1 cellular context compared by ENCODE assay signal in genomic region chr17:81927653-81928496, GRCh38.
TF ChIP-seq lines count a peak whose summit lies in the region.

TSS of gene MAFG (minus strand) at chr17:81927735. CDS start at chr17:81923185, 4,550 bp downstream.

TF ChIP-seq in HepG2, 621 proteins besides CTCF, POLR2A, EP300 and RAD21 (continued from another document and continues in another):
- TF ChIP-seq ZNF768 (CRISPR knock-in tag; IDR thresholded peaks at IDR 0.05) (peak; percentile 65; the same call in 1 of the 2 replicates), ZBTB42 (CRISPR knock-in tag; IDR thresholded peaks at IDR 0.05) (no peak), ZNF230 (CRISPR knock-in tag; IDR thresholded peaks at IDR 0.05) (no peak), MTA3 (CRISPR knock-in tag; IDR thresholded peaks at IDR 0.05) (no peak), ZNF3 (CRISPR knock-in tag; IDR thresholded peaks at IDR 0.05) (no peak), SP140L (CRISPR knock-in tag; IDR thresholded peaks at IDR 0.05; ENCODE audit: borderline replicate concordance) (peak; percentile 68; the same call in 1 of the 2 replicates), JUND (CRISPR knock-in tag; IDR thresholded peaks at IDR 0.05) (peak; percentile 66; the same call in 1 of the 2 replicates), ZNF883 (CRISPR knock-in tag; IDR thresholded peaks at IDR 0.05; ENCODE audit: not compliant biosample characterization) (peak; percentile 90), ZC3H4 (CRISPR knock-in tag; IDR thresholded peaks at IDR 0.05; ENCODE audit: borderline replicate concordance) (peak; percentile 71; the same call in 1 of the 2 replicates), HOMEZ (CRISPR knock-in tag; IDR thresholded peaks at IDR 0.05; ENCODE audit: low read depth) (no peak), MEIS1 (CRISPR knock-in tag; IDR thresholded peaks at IDR 0.05; ENCODE audit: borderline replicate concordance) (peak; percentile 69; the same call in 1 of the 2 replicates), EZH2 (conservative IDR thresholded peaks at IDR 0.05; ENCODE audit: low read depth, low read length) (no peak), RNF219 (CRISPR knock-in tag; IDR thresholded peaks at IDR 0.05) (no peak), ZNF251 (CRISPR knock-in tag; IDR thresholded peaks at IDR 0.05) (no peak), ZNF432 (CRISPR knock-in tag; IDR thresholded peaks at IDR 0.05; ENCODE audit: borderline replicate concordance) (no peak), ZNF83 (CRISPR knock-in tag; IDR thresholded peaks at IDR 0.05; ENCODE audit: borderline replicate concordance) (peak; percentile 96), KLF6 (CRISPR knock-in tag; IDR thresholded peaks at IDR 0.05) (no peak; the same call in 1 of the 2 replicates), ZNF850 (CRISPR knock-in tag; conservative IDR thresholded peaks at IDR 0.05) (no peak)
- TF ChIP-seq, protein P1, sequence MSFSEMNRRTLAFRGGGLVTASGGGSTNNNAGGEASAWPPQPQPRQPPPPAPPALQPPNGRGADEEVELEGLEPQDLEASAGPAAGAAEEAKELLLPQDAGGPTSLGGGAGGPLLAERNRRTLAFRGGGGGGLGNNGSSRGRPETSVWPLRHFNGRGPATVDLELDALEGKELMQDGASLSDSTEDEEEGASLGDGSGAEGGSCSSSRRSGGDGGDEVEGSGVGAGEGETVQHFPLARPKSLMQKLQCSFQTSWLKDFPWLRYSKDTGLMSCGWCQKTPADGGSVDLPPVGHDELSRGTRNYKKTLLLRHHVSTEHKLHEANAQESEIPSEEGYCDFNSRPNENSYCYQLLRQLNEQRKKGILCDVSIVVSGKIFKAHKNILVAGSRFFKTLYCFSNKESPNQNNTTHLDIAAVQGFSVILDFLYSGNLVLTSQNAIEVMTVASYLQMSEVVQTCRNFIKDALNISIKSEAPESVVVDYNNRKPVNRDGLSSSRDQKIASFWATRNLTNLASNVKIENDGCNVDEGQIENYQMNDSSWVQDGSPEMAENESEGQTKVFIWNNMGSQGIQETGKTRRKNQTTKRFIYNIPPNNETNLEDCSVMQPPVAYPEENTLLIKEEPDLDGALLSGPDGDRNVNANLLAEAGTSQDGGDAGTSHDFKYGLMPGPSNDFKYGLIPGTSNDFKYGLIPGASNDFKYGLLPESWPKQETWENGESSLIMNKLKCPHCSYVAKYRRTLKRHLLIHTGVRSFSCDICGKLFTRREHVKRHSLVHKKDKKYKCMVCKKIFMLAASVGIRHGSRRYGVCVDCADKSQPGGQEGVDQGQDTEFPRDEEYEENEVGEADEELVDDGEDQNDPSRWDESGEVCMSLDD (CRISPR knock-in tag; IDR thresholded peaks at IDR 0.05; ENCODE audit: borderline replicate concordance) = peak; percentile 93
- TF ChIP-seq, protein P2, sequence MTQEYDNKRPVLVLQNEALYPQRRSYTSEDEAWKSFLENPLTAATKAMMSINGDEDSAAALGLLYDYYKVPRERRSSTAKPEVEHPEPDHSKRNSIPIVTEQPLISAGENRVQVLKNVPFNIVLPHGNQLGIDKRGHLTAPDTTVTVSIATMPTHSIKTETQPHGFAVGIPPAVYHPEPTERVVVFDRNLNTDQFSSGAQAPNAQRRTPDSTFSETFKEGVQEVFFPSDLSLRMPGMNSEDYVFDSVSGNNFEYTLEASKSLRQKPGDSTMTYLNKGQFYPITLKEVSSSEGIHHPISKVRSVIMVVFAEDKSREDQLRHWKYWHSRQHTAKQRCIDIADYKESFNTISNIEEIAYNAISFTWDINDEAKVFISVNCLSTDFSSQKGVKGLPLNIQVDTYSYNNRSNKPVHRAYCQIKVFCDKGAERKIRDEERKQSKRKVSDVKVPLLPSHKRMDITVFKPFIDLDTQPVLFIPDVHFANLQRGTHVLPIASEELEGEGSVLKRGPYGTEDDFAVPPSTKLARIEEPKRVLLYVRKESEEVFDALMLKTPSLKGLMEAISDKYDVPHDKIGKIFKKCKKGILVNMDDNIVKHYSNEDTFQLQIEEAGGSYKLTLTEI (CRISPR knock-in tag; conservative IDR thresholded peaks at IDR 0.05) = no peak
- TF ChIP-seq, protein P3, sequence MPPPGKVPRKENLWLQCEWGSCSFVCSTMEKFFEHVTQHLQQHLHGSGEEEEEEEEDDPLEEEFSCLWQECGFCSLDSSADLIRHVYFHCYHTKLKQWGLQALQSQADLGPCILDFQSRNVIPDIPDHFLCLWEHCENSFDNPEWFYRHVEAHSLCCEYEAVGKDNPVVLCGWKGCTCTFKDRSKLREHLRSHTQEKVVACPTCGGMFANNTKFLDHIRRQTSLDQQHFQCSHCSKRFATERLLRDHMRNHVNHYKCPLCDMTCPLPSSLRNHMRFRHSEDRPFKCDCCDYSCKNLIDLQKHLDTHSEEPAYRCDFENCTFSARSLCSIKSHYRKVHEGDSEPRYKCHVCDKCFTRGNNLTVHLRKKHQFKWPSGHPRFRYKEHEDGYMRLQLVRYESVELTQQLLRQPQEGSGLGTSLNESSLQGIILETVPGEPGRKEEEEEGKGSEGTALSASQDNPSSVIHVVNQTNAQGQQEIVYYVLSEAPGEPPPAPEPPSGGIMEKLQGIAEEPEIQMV (CRISPR knock-in tag; IDR thresholded peaks at IDR 0.05; ENCODE audit: low read depth) = peak; percentile 91
- TF ChIP-seq, protein P4, sequence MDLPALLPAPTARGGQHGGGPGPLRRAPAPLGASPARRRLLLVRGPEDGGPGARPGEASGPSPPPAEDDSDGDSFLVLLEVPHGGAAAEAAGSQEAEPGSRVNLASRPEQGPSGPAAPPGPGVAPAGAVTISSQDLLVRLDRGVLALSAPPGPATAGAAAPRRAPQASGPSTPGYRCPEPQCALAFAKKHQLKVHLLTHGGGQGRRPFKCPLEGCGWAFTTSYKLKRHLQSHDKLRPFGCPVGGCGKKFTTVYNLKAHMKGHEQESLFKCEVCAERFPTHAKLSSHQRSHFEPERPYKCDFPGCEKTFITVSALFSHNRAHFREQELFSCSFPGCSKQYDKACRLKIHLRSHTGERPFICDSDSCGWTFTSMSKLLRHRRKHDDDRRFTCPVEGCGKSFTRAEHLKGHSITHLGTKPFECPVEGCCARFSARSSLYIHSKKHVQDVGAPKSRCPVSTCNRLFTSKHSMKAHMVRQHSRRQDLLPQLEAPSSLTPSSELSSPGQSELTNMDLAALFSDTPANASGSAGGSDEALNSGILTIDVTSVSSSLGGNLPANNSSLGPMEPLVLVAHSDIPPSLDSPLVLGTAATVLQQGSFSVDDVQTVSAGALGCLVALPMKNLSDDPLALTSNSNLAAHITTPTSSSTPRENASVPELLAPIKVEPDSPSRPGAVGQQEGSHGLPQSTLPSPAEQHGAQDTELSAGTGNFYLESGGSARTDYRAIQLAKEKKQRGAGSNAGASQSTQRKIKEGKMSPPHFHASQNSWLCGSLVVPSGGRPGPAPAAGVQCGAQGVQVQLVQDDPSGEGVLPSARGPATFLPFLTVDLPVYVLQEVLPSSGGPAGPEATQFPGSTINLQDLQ (CRISPR knock-in tag; IDR thresholded peaks at IDR 0.05) = no peak; the same call in 1 of the 2 replicates
- TF ChIP-seq, protein P5, sequence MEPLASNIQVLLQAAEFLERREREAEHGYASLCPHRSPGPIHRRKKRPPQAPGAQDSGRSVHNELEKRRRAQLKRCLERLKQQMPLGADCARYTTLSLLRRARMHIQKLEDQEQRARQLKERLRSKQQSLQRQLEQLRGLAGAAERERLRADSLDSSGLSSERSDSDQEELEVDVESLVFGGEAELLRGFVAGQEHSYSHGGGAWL (CRISPR knock-in tag; IDR thresholded peaks at IDR 0.05) = peak; percentile 78; the same call in 1 of the 2 replicates
- TF ChIP-seq, protein P6, sequence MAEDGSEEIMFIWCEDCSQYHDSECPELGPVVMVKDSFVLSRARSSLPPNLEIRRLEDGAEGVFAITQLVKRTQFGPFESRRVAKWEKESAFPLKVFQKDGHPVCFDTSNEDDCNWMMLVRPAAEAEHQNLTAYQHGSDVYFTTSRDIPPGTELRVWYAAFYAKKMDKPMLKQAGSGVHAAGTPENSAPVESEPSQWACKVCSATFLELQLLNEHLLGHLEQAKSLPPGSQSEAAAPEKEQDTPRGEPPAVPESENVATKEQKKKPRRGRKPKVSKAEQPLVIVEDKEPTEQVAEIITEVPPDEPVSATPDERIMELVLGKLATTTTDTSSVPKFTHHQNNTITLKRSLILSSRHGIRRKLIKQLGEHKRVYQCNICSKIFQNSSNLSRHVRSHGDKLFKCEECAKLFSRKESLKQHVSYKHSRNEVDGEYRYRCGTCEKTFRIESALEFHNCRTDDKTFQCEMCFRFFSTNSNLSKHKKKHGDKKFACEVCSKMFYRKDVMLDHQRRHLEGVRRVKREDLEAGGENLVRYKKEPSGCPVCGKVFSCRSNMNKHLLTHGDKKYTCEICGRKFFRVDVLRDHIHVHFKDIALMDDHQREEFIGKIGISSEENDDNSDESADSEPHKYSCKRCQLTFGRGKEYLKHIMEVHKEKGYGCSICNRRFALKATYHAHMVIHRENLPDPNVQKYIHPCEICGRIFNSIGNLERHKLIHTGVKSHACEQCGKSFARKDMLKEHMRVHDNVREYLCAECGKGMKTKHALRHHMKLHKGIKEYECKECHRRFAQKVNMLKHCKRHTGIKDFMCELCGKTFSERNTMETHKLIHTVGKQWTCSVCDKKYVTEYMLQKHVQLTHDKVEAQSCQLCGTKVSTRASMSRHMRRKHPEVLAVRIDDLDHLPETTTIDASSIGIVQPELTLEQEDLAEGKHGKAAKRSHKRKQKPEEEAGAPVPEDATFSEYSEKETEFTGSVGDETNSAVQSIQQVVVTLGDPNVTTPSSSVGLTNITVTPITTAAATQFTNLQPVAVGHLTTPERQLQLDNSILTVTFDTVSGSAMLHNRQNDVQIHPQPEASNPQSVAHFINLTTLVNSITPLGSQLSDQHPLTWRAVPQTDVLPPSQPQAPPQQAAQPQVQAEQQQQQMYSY (CRISPR knock-in tag; IDR thresholded peaks at IDR 0.05) = peak; percentile 44
- TF ChIP-seq, protein P7, sequence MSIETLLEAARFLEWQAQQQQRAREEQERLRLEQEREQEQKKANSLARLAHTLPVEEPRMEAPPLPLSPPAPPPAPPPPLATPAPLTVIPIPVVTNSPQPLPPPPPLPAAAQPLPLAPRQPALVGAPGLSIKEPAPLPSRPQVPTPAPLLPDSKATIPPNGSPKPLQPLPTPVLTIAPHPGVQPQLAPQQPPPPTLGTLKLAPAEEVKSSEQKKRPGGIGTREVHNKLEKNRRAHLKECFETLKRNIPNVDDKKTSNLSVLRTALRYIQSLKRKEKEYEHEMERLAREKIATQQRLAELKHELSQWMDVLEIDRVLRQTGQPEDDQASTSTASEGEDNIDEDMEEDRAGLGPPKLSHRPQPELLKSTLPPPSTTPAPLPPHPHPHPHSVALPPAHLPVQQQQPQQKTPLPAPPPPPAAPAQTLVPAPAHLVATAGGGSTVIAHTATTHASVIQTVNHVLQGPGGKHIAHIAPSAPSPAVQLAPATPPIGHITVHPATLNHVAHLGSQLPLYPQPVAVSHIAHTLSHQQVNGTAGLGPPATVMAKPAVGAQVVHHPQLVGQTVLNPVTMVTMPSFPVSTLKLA (IDR thresholded peaks at IDR 0.05) = peak; percentile 56
- TF ChIP-seq, protein P8, sequence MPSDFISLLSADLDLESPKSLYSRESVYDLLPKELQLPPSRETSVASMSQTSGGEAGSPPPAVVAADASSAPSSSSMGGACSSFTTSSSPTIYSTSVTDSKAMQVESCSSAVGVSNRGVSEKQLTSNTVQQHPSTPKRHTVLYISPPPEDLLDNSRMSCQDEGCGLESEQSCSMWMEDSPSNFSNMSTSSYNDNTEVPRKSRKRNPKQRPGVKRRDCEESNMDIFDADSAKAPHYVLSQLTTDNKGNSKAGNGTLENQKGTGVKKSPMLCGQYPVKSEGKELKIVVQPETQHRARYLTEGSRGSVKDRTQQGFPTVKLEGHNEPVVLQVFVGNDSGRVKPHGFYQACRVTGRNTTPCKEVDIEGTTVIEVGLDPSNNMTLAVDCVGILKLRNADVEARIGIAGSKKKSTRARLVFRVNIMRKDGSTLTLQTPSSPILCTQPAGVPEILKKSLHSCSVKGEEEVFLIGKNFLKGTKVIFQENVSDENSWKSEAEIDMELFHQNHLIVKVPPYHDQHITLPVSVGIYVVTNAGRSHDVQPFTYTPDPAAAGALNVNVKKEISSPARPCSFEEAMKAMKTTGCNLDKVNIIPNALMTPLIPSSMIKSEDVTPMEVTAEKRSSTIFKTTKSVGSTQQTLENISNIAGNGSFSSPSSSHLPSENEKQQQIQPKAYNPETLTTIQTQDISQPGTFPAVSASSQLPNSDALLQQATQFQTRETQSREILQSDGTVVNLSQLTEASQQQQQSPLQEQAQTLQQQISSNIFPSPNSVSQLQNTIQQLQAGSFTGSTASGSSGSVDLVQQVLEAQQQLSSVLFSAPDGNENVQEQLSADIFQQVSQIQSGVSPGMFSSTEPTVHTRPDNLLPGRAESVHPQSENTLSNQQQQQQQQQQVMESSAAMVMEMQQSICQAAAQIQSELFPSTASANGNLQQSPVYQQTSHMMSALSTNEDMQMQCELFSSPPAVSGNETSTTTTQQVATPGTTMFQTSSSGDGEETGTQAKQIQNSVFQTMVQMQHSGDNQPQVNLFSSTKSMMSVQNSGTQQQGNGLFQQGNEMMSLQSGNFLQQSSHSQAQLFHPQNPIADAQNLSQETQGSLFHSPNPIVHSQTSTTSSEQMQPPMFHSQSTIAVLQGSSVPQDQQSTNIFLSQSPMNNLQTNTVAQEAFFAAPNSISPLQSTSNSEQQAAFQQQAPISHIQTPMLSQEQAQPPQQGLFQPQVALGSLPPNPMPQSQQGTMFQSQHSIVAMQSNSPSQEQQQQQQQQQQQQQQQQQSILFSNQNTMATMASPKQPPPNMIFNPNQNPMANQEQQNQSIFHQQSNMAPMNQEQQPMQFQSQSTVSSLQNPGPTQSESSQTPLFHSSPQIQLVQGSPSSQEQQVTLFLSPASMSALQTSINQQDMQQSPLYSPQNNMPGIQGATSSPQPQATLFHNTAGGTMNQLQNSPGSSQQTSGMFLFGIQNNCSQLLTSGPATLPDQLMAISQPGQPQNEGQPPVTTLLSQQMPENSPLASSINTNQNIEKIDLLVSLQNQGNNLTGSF (CRISPR knock-in tag; IDR thresholded peaks at IDR 0.05) = peak; percentile 48; the same call in 1 of the 2 replicates
